9 cellular contexts compared by ENCODE assay signal in the genomic region with DNA sequence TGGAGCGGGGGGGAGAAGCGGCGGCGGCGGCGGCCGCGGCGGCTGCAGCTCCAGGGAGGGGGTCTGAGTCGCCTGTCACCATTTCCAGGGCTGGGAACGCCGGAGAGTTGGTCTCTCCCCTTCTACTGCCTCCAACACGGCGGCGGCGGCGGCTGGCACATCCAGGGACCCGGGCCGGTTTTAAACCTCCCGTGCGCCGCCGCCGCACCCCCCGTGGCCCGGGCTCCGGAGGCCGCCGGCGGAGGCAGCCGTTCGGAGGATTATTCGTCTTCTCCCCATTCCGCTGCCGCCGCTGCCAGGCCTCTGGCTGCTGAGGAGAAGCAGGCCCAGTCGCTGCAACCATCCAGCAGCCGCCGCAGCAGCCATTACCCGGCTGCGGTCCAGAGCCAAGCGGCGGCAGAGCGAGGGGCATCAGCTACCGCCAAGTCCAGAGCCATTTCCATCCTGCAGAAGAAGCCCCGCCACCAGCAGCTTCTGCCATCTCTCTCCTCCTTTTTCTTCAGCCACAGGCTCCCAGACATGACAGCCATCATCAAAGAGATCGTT. TPM values are rescaled to one million over a fixed set of nuclear protein-coding genes. Genes with fewer than 3 reads are reported as not detected.
DNase-seq lines count a peak whose midpoint lies in the region; ATAC-seq and TF ChIP-seq lines count a peak whose summit lies in the region.
"Not testable (repeated sequence)": the region's sequence is repeated elsewhere in the genome, so short reads cannot be mapped to it uniquely, and the experiment has no call there.
"Had no signal": no experiment of that assay in that cellular context is flagged by ENCODE, and none has a peak within 500 bp of the region (broad histone marks: within the 10 kb centered on the region; RNA-seq: fewer than 3 reads in every experiment).

No MANE protein-coding gene starts in this region.

- H3K4me1 ChIP-seq in RWPE2 (ENCODE audit: insufficient read depth, poor library complexity, severe bottlenecking); colonic mucosa: not testable (repeated sequence)
- H3K4me1 ChIP-seq in right atrium auricular region, result peaks cover 0 to 31% of the 10 kb centered on the region in 2 donors

- not testable (repeated sequence) for H3K9me3 ChIP-seq in RWPE2 (ENCODE audit: severe bottlenecking); colonic mucosa; right atrium auricular region

- peak overlapping the region; percentile 95 for H3K4me3 ChIP-seq in RWPE2 (ENCODE audit: severe bottlenecking)
- H3K4me3 ChIP-seq in colonic mucosa, result peak overlapping the region; percentile 77
- H3K4me3 ChIP-seq in right atrium auricular region, result peak overlapping the region; percentile 73 to 87

- not testable (repeated sequence) for H3K9me3 Mint-ChIP-seq in CD14-positive monocyte; natural killer cell; stimulated activated naive B cell treated with anti-CD40 and anti-IgM and Interleukin-4, amounts not matched to agents 10 μg/mL and 1 μg/mL and 100 μg/mL, for 72 hours

- TF ChIP-seq CTCF in CD14-positive monocyte (IDR thresholded peaks at IDR 0.05); RWPE2 (IDR thresholded peaks at IDR 0.05; ENCODE audit: poor library complexity, severe bottlenecking); colonic mucosa (IDR thresholded peaks at IDR 0.05); right atrium auricular region (IDR thresholded peaks at IDR 0.05); natural killer cell (IDR thresholded peaks at IDR 0.05): not testable (repeated sequence)

- DNase-seq in CD14-positive monocyte (ENCODE audit: low spot score); RWPE2 (ENCODE audit: low spot score); colonic mucosa; right atrium auricular region (ENCODE audit: low spot score): not testable (repeated sequence)
- DNase-seq in activated T-helper 1 cell treated with Interleukin-2 at 50 U/mL for 16 hours (ENCODE audit: low read depth) (peak; percentile 9), natural killer cell (peak; percentile 46)
- DNase-seq in stimulated activated naive B cell treated with anti-CD40 and anti-IgM and Interleukin-4, amounts not matched to agents 10 μg/mL and 1 μg/mL and 100 μg/mL, for 72 hours, result peak; percentile 28

- H3K9ac ChIP-seq in colonic mucosa (ENCODE audit: low read depth in 2 of 2, low read length in 2 of 2), result peak overlapping the region; percentile 89 to 97

- H3K36me3 ChIP-seq in RWPE2 (ENCODE audit: low read depth), result peaks cover 16% of the 10 kb centered on the region
- H3K36me3 ChIP-seq in colonic mucosa, right atrium auricular region: not testable (repeated sequence)

- H3K27ac ChIP-seq in RWPE2 (ENCODE audit: poor library complexity, severe bottlenecking), result peak overlapping the region; percentile 91
- H3K27ac ChIP-seq in colonic mucosa, result peak overlapping the region; percentile 96
- H3K27ac ChIP-seq in right atrium auricular region, result peak overlapping the region; percentile 97

- peaks cover 35% of the 10 kb centered on the region for H3K4me1 Mint-ChIP-seq in CD14-positive monocyte
- peaks cover 71 to 75% of the 10 kb centered on the region in 2 donors for H3K4me1 Mint-ChIP-seq in natural killer cell
- peaks cover 27 to 38% of the 10 kb centered on the region in 2 donors for H3K4me1 Mint-ChIP-seq in stimulated activated naive B cell treated with anti-CD40 and anti-IgM and Interleukin-4, amounts not matched to agents 10 μg/mL and 1 μg/mL and 100 μg/mL, for 72 hours

- ATAC-seq in HG03432 (IDR thresholded peaks at IDR 0.05; ENCODE audit: unreplicated experiment), result peak; percentile 2
- not testable (repeated sequence) for ATAC-seq in RWPE2 (ENCODE audit: low read depth); natural killer cell
- peak; percentile 0 to 2 for ATAC-seq in stimulated activated naive B cell treated with anti-CD40 and anti-IgM and Interleukin-4, amounts not matched to agents 10 μg/mL and 1 μg/mL and 100 μg/mL, for 72 hours (replicated peaks)

- not testable (repeated sequence) for H3K27me3 ChIP-seq in RWPE2 (ENCODE audit: insufficient read depth, poor library complexity, severe bottlenecking); colonic mucosa; right atrium auricular region

- H3K4me3 Mint-ChIP-seq in CD14-positive monocyte (peak overlapping the region; percentile 94 to 99), natural killer cell (peak overlapping the region; percentile 100)
- peak overlapping the region; percentile 90 to 99 for H3K4me3 Mint-ChIP-seq in stimulated activated naive B cell treated with anti-CD40 and anti-IgM and Interleukin-4, amounts not matched to agents 10 μg/mL and 1 μg/mL and 100 μg/mL, for 72 hours

- intact Hi-C loops in CD14-positive monocyte (cut with micrococcal nuclease), result loop anchor here (5.0 to 10.0 kb wide), 5 partner anchors 253 to 691 kb away; no protein-coding TSS in a partner anchor
- intact Hi-C loops in colonic mucosa (cut with DNase I), result loop anchor here (5.0 kb wide), 1 partner anchor 523 kb away; no protein-coding TSS in a partner anchor
- intact Hi-C loops in natural killer cell (cut with micrococcal nuclease), result loop anchor here (1.0 to 5.0 kb wide), 5 partner anchors 46 to 767 kb away; a partner anchor contains a TSS

- H3K36me3 Mint-ChIP-seq in CD14-positive monocyte, natural killer cell: not testable (repeated sequence)
- H3K36me3 Mint-ChIP-seq in stimulated activated naive B cell treated with anti-CD40 and anti-IgM and Interleukin-4, amounts not matched to agents 10 μg/mL and 1 μg/mL and 100 μg/mL, for 72 hours, result peaks cover 20 to 29% of the 10 kb centered on the region in 2 donors

- H3K27ac Mint-ChIP-seq in CD14-positive monocyte (peak overlapping the region; percentile 79 to 95 (median 84)), natural killer cell (peak overlapping the region; percentile 95 to 97)
- peak overlapping the region; percentile 87 for H3K27ac Mint-ChIP-seq in stimulated activated naive B cell treated with anti-CD40 and anti-IgM and Interleukin-4, amounts not matched to agents 10 μg/mL and 1 μg/mL and 100 μg/mL, for 72 hours

- not testable (repeated sequence) for H3K27me3 Mint-ChIP-seq in CD14-positive monocyte (ENCODE audit: low read depth in 3 of 3); natural killer cell (ENCODE audit: low read depth in 2 of 2); stimulated activated naive B cell treated with anti-CD40 and anti-IgM and Interleukin-4, amounts not matched to agents 10 μg/mL and 1 μg/mL and 100 μg/mL, for 72 hours

RNA-seq across cellular contexts. Expression of a gene that starts 0.6 kb away (rescaled TPM):
- 10 to 100 TPM; 37.7 to 57.6 TPM for polyA plus RNA-seq in CD14-positive monocyte
- 100 to 1,000 TPM in 1 of 2 donors, 10 to 100 TPM in 1; 79.2 to 111 TPM for total RNA-seq in colonic mucosa
- 10 to 100 TPM; 46.5 to 55.9 TPM for total RNA-seq in right atrium auricular region
- total RNA-seq in natural killer cell, result 100 to 1,000 TPM; 107 to 142 (median 121) TPM

RNA-seq across cellular contexts. Expression of a gene that starts 0.7 kb away (rescaled TPM):
- under 1 TPM; 0.12 to 0.23 TPM for polyA plus RNA-seq in CD14-positive monocyte
- total RNA-seq in colonic mucosa (1 to 10 TPM; 1.0 to 1.8 TPM), right atrium auricular region (under 1 TPM; 0.28 to 0.56 TPM), natural killer cell (under 1 TPM; 0.68 to 0.73 (median 0.70) TPM)
- total RNA-seq: RPMI7951 had no signal

RNA-seq across cellular contexts. Expression of a gene that starts 46.0 kb away (rescaled TPM):
- 10 to 100 TPM; 10.2 to 13.2 TPM for polyA plus RNA-seq in CD14-positive monocyte
- total RNA-seq in colonic mucosa, result 10 to 100 TPM; 38.1 to 59.9 TPM
- 10 to 100 TPM; 59.5 to 80.3 TPM for total RNA-seq in right atrium auricular region
- 10 to 100 TPM; 37.5 to 55.2 (median 43.0) TPM for total RNA-seq in natural killer cell
- total RNA-seq: RPMI7951 had no signal
